In the genomic region with DNA sequence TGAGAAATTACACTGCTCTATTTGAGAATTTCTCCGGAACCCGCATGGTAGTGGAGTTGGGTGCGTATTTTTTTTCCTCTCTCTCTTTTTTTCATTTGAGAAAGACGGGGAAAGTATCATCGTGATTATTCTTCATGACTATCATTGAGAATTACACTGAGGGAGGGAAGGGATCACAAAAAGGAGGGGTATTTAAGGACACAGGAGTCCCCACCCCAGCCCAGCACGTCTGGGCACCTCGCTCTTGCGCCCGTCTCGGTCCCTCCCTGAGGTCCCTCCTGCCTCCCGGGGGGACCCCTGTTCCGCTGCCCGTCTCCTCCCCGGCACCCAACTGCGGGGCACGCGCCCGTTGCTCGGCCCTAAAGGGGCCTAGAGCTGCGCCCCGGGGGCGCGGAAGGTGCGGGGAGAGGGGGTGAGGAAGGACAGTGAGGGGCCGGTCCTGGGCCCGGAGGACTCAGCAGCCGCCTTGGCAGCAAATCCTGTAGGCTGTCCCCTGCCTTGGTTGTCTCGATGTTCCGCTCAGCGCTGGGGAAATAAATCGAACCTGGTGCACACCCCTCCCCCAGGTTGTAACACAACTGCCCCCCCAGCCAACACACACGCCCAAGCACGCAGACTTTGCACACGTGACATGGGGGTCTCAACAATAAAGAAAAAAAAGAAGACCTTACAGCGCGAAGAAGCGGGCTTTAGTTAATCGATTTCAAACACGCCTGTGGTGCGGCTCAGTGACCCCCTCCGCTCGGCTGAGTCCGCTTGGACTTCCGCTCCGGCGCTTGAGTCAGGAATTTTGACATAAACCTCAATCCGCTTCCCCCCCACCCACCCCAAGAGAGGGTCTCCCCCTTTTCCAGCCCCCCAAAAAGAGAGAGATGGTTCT, we compare ENCODE assay signal across 13 cellular contexts. TPM values are rescaled to one million over a fixed set of nuclear protein-coding genes. Genes with fewer than 3 reads are reported as not detected.
DNase-seq lines count a peak whose midpoint lies in the region; ATAC-seq and TF ChIP-seq lines count a peak whose summit lies in the region.
"Had no signal": no experiment of that assay in that cellular context is flagged by ENCODE, and none has a peak within 500 bp of the region (broad histone marks: within the 10 kb centered on the region; RNA-seq: fewer than 3 reads in every experiment).

No MANE protein-coding gene starts in this region.

- H3K27me3 ChIP-seq in CD4-positive, alpha-beta T cell (ENCODE audit: control insufficient read depth, insufficient read depth, low read length) = peaks cover 83% of the 10 kb centered on the region
- H3K27me3 ChIP-seq in H7 (ENCODE audit: control insufficient read depth, insufficient read depth, low read length) = peaks cover 94% of the 10 kb centered on the region

- peaks cover 30% of the 10 kb centered on the region for H3K4me1 Mint-ChIP-seq in CD4-positive, alpha-beta T cell (ENCODE audit: low read depth)
- peaks cover 21 to 26% of the 10 kb centered on the region in 2 donors for H3K4me1 Mint-ChIP-seq in natural killer cell treated with Interleukin-12 subunit alpha and Interleukin-12 subunit beta and Interleukin-15 and Interleukin-18, amount 100 ng/mL, for 72 hours (ENCODE audit: low read depth in 2 of 2)

- peak; percentile 9 for ATAC-seq in CD4-positive, alpha-beta T cell (ENCODE audit: poor library complexity)
- ATAC-seq in natural killer cell treated with Interleukin-12 subunit alpha and Interleukin-12 subunit beta and Interleukin-15 and Interleukin-18, amount 100 ng/mL, for 72 hours = no peak
- ATAC-seq in HG03460 (IDR thresholded peaks at IDR 0.05; ENCODE audit: unreplicated experiment) = no peak
- ATAC-seq: foreskin keratinocyte, Right ventricle myocardium inferior had no signal

- DNase-seq in CD4-positive, alpha-beta T cell = no peak
- DNase-seq in H7 = peak; percentile 74
- DNase-seq in central memory CD4-positive, alpha-beta T cell = peak; percentile 11
- DNase-seq in natural killer cell treated with Interleukin-12 subunit alpha and Interleukin-12 subunit beta and Interleukin-15 and Interleukin-18, amount 100 ng/mL, for 72 hours (ENCODE audit: low spot score) = no peak
- DNase-seq in foreskin fibroblast = no peak
- DNase-seq in SHP77 (lab: John Stamatoyannopoulos, UW) = no peak
- DNase-seq: foreskin keratinocyte; left cardiac atrium; stimulated activated CD4-positive, alpha-beta T cell treated with anti-CD3 and anti-CD28 coated beads, Interleukin-1b, Interleukin-23, amount 100 ng/mL, for 48 hours; stimulated activated naive CD4-positive, alpha-beta T cell treated with Interleukin-2 at 50 U/mL for 16 hours had no signal

- H3K9me3 ChIP-seq in CD4-positive, alpha-beta T cell (ENCODE audit: control insufficient read depth, low read length) = peaks cover 12% of the 10 kb centered on the region

- intact Hi-C loops in CD4-positive, alpha-beta T cell (cut with DNase I, micrococcal nuclease) = loop anchor here in 1 of 2 experiments (10.0 kb wide), 1 partner anchor 511 kb away; no protein-coding TSS in a partner anchor

- peak overlapping the region; percentile 47 for H3K4me3 Mint-ChIP-seq in CD4-positive, alpha-beta T cell
- peak overlapping the region; percentile 33 for H3K4me3 Mint-ChIP-seq in natural killer cell treated with Interleukin-12 subunit alpha and Interleukin-12 subunit beta and Interleukin-15 and Interleukin-18, amount 100 ng/mL, for 72 hours
- H3K4me3 Mint-ChIP-seq: dendritic cell treated with granulocyte-macrophage colony-stimulating factor and Interleukin-4, amounts not matched to agents 40 ng/mL and 50 ng/mL, for 4 days had no signal

- TF ChIP-seq CTCF in CD4-positive, alpha-beta T cell (IDR thresholded peaks at IDR 0.05) = no peak
- no peak for TF ChIP-seq CTCF in foreskin fibroblast (IDR thresholded peaks at IDR 0.05; ENCODE audit: low read depth, low read length)

- H3K9me3 Mint-ChIP-seq in CD4-positive, alpha-beta T cell = no peaks in the 10 kb centered on the region
- H3K9me3 Mint-ChIP-seq in natural killer cell treated with Interleukin-12 subunit alpha and Interleukin-12 subunit beta and Interleukin-15 and Interleukin-18, amount 100 ng/mL, for 72 hours = no peaks in the 10 kb centered on the region
- H3K9me3 Mint-ChIP-seq: dendritic cell treated with granulocyte-macrophage colony-stimulating factor and Interleukin-4, amounts not matched to agents 40 ng/mL and 50 ng/mL, for 4 days had no signal

- peaks cover 89% of the 10 kb centered on the region for H3K27me3 Mint-ChIP-seq in CD4-positive, alpha-beta T cell
- H3K27me3 Mint-ChIP-seq in natural killer cell treated with Interleukin-12 subunit alpha and Interleukin-12 subunit beta and Interleukin-15 and Interleukin-18, amount 100 ng/mL, for 72 hours = peaks cover 49 to 71% of the 10 kb centered on the region in 2 donors

- POLR2A ChIA-PET in CD4-positive, alpha-beta T cell (lab: Charles Lee) = interaction anchor here (0.6 to 1.1 kb wide), 2 partner anchors 25 to 450 kb away, joined by 3 read pairs; no protein-coding TSS in a partner anchor

- H3K36me3 ChIP-seq in H7 (replicated peaks; ENCODE audit: control insufficient read depth, insufficient read depth, low read length) = no peaks in the 10 kb centered on the region

- H3K27ac Mint-ChIP-seq in CD4-positive, alpha-beta T cell = peak overlapping the region; percentile 60
- peak overlapping the region in 1 of 2 donors; percentile 28 for H3K27ac Mint-ChIP-seq in natural killer cell treated with Interleukin-12 subunit alpha and Interleukin-12 subunit beta and Interleukin-15 and Interleukin-18, amount 100 ng/mL, for 72 hours
- H3K27ac Mint-ChIP-seq: dendritic cell treated with granulocyte-macrophage colony-stimulating factor and Interleukin-4, amounts not matched to agents 40 ng/mL and 50 ng/mL, for 4 days had no signal

- H3K27ac ChIP-seq in CD4-positive, alpha-beta T cell (ENCODE audit: low read depth, low read length) = no peak overlapping the region
- H3K27ac ChIP-seq: foreskin keratinocyte had no signal

- CTCF ChIA-PET in CD4-positive, alpha-beta T cell (lab: Charles Lee) = no interaction called here

- H3K4me3 ChIP-seq in H7 (ENCODE audit: insufficient read depth, low read depth, low read length) = no peak overlapping the region
- no peak overlapping the region for H3K4me3 ChIP-seq in foreskin fibroblast (ENCODE audit: low read depth in 1 of 2, low read length in 2 of 2)

- no peaks in the 10 kb centered on the region for H3K36me3 Mint-ChIP-seq in CD4-positive, alpha-beta T cell (ENCODE audit: low read depth)
- peaks cover 6% of the 10 kb centered on the region for H3K36me3 Mint-ChIP-seq in natural killer cell treated with Interleukin-12 subunit alpha and Interleukin-12 subunit beta and Interleukin-15 and Interleukin-18, amount 100 ng/mL, for 72 hours

RNA-seq across cellular contexts. Expression of a gene that starts 18.6 kb away (rescaled TPM):
- total RNA-seq in CD4-positive, alpha-beta T cell = 100 to 1,000 TPM; 128 to 141 TPM
- 0.11 and 1.1 TPM in 2 replicates for total RNA-seq in H7 (2014; rRNA removed; shearing (Covaris generic))
- 10 to 100 TPM in 1 of 2 donors, 1 to 10 TPM in 1; 7.6 to 10.9 TPM for total RNA-seq in natural killer cell treated with Interleukin-12 subunit alpha and Interleukin-12 subunit beta and Interleukin-15 and Interleukin-18, amount 100 ng/mL, for 72 hours

Comparison
In these comparisons a context has a peak if more than half of its experiments do, and no peak if none do; other contexts are left out.
1. DNase-seq: peak in H7 (single experiment) and central memory CD4-positive, alpha-beta T cell (single experiment); none in CD4-positive, alpha-beta T cell (0 of 10), natural killer cell treated with Interleukin-12 subunit alpha and Interleukin-12 subunit beta and Interleukin-15 and Interleukin-18, amount 100 ng/mL, for 72 hours (single experiment), foreskin fibroblast (0 of 2) and SHP77 (0 of 2).
2. RNA of a gene that starts 18.6 kb away (total RNA-seq): 128 to 141 TPM in CD4-positive, alpha-beta T cell; 7.6 to 10.9 TPM in natural killer cell treated with Interleukin-12 subunit alpha and Interleukin-12 subunit beta and Interleukin-15 and Interleukin-18, amount 100 ng/mL, for 72 hours and 0.11 to 1.1 TPM in H7; every median in the first group is over 10 times any median in the second.